13 cellular contexts compared by ENCODE assay signal in the genomic region with DNA sequence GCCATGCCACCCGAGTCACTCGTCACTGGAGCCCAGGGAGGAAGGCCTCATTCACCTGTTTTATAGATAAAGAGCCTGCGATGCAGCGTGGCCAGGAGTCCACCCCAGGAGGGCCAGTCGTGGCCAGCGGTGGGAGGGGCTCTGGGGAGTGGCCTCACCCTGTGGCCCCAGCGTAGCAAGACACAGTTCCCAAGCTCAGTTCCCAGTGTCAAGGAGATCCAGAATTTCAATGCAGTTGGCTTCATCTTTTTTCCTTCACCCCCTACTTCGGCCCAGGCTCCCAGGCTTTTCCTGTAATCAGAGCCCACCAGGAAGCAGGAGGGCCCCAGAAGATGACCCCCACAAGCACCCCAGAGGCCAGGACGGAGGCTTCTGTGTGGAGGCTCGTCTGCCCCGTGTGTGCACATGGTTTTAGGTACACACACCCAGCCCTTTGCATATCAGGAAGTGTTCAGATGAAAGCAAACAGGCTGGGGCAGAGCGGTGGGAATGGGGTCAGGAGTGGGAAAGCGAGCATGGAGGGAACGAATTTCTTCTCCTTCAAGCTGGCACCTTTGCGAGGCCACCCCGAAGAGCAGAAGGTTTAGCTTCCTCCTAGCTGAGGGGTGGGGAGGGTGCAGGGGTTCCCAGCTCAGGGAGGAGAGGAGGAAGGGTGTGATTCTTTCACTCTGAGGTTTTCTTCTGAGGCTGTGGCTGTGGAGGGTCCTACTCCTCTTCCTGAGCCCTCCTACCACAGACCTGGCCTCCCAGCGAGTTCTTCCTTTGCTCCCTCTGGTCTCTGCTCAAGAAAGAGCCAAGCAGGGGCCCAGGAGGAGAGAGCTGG.
DNase-seq lines count a peak whose midpoint lies in the region; ATAC-seq, FAIRE-seq and TF ChIP-seq lines count a peak whose summit lies in the region.
"Had no signal": no experiment of that assay in that cellular context is flagged by ENCODE, and none has a peak within 500 bp of the region (broad histone marks: within the 10 kb centered on the region; RNA-seq: fewer than 3 reads in every experiment).

No MANE protein-coding gene starts in this region.

- peak; percentile 39 for FAIRE-seq in keratinocyte (lab: Jason Lieb, UNC)
- FAIRE-seq: A204.1, GM18507 had no signal

- no peak overlapping the region for H3K4me2 ChIP-seq in keratinocyte (ENCODE audit: control insufficient read depth, extremely low read depth, insufficient read depth, low read depth, low read length)

- H3K9me1 ChIP-seq in keratinocyte (ENCODE audit: control insufficient read depth, extremely low read depth, insufficient read depth, low read length): peaks cover 2% of the 10 kb centered on the region

- H3K79me2 ChIP-seq in keratinocyte (ENCODE audit: control insufficient read depth, insufficient read depth, low read length): no peaks in the 10 kb centered on the region

- H3K4me1 Mint-ChIP-seq in activated CD4-positive, alpha-beta T cell treated with anti-CD3 and anti-CD28 coated beads for 36 hours: peaks cover 27% of the 10 kb centered on the region
- H3K4me1 Mint-ChIP-seq in T-helper 17 cell: peaks cover 36% of the 10 kb centered on the region

- H3K36me3 ChIP-seq in keratinocyte (ENCODE audit: control insufficient read depth in 2 of 2, extremely low read depth in 1 of 2, insufficient read depth in 2 of 2, low read length in 2 of 2): peaks cover 4 to 15% of the 10 kb centered on the region in 2 experiments
- H3K36me3 ChIP-seq in stomach: peaks cover 16 to 68% (median 64%) of the 10 kb centered on the region in 4 donors
- H3K36me3 ChIP-seq in esophagus muscularis mucosa: peaks cover 12 to 87% (median 74%) of the 10 kb centered on the region in 4 donors

- H3K9me3 ChIP-seq in T-helper 17 cell (ENCODE audit: control insufficient read depth, low read length, poor library complexity, severe bottlenecking) (no peaks in the 10 kb centered on the region), keratinocyte (ENCODE audit: control insufficient read depth, low read depth, low read length) (no peaks in the 10 kb centered on the region), stomach (no peaks in the 10 kb centered on the region), esophagus muscularis mucosa (no peaks in the 10 kb centered on the region)

- no peak overlapping the region for H3K4me3 Mint-ChIP-seq in activated CD4-positive, alpha-beta T cell treated with anti-CD3 and anti-CD28 coated beads for 36 hours
- H3K4me3 Mint-ChIP-seq in T-helper 17 cell: peak overlapping the region; percentile 78

- H3K4me1 ChIP-seq in keratinocyte (ENCODE audit: control insufficient read depth, extremely low read depth, insufficient read depth, low read length): peaks cover 24% of the 10 kb centered on the region
- H3K4me1 ChIP-seq in stomach: peaks cover 30 to 71% (median 54%) of the 10 kb centered on the region in 4 donors
- H3K4me1 ChIP-seq in esophagus muscularis mucosa: peaks cover 8 to 29% (median 14%) of the 10 kb centered on the region in 4 donors

- H3K27ac ChIP-seq in keratinocyte (ENCODE audit: control insufficient read depth, insufficient read depth, low read length): no peak overlapping the region
- peak overlapping the region; percentile 73 to 89 (median 78) for H3K27ac ChIP-seq in stomach
- peak overlapping the region in 1 of 4 donors; percentile 40 for H3K27ac ChIP-seq in esophagus muscularis mucosa (replicated peaks in 1 of 4)
- H3K27ac ChIP-seq: SK-N-MC had no signal

- CTCF ChIA-PET in activated CD4-positive, alpha-beta T cell treated with anti-CD3 and anti-CD28 coated beads for 36 hours (lab: Charles Lee): interaction anchor here (0.6 to 1.4 kb wide), 7 partner anchors 13 to 321 kb away, joined by 3 to 7 read pairs (median 3); no protein-coding TSS in a partner anchor

- POLR2A ChIA-PET in activated CD4-positive, alpha-beta T cell treated with anti-CD3 and anti-CD28 coated beads for 36 hours (lab: Charles Lee): interaction anchor here (0.6 to 0.7 kb wide), 2 partner anchors 9 to 10 kb away, joined by 3 read pairs; no protein-coding TSS in a partner anchor

- intact Hi-C loops in activated CD4-positive, alpha-beta T cell treated with anti-CD3 and anti-CD28 coated beads for 36 hours (cut with DNase I, micrococcal nuclease): no loop called here
- intact Hi-C loops in stomach (cut with DNase I; ENCODE audit: low total_unique reads): no loop called here
- intact Hi-C loops in esophagus muscularis mucosa (cut with DNase I): no loop called here

- TF ChIP-seq POLR2A in stomach (IDR thresholded peaks at IDR 0.05) (no peak), esophagus muscularis mucosa (IDR thresholded peaks at IDR 0.05; ENCODE audit: low read depth) (no peak)

- no peak overlapping the region for H3K9ac ChIP-seq in keratinocyte (ENCODE audit: control insufficient read depth, extremely low read depth, insufficient read depth, low read length)

- 25 to 52% (median 36%) methylated on average over 17 of the region's 17 CpGs for WGBS in stomach, 5 donors
- WGBS in esophagus muscularis mucosa: 72% methylated on average over 17 of the region's 17 CpGs

- no peak overlapping the region for H2AFZ ChIP-seq in keratinocyte (ENCODE audit: control insufficient read depth, low read length)

- H3K27me3 Mint-ChIP-seq in activated CD4-positive, alpha-beta T cell treated with anti-CD3 and anti-CD28 coated beads for 36 hours: no peaks in the 10 kb centered on the region
- no peaks in the 10 kb centered on the region for H3K27me3 Mint-ChIP-seq in T-helper 17 cell

- no peak for TF ChIP-seq CTCF in keratinocyte (optimal IDR thresholded peaks at IDR 0.05 in 1 of 3, IDR thresholded peaks at IDR 0.05 in 1 of 3, conservative IDR thresholded peaks at IDR 0.05 in 1 of 3; ENCODE audit: extremely low read depth in 1 of 3, insufficient read depth in 2 of 3, low read length in 3 of 3)
- no peak for TF ChIP-seq CTCF in stomach (IDR thresholded peaks at IDR 0.05)
- no peak for TF ChIP-seq CTCF in esophagus muscularis mucosa (IDR thresholded peaks at IDR 0.05)

- H3K36me3 Mint-ChIP-seq in activated CD4-positive, alpha-beta T cell treated with anti-CD3 and anti-CD28 coated beads for 36 hours (ENCODE audit: low read depth): peaks cover 25% of the 10 kb centered on the region
- no peaks in the 10 kb centered on the region for H3K36me3 Mint-ChIP-seq in T-helper 17 cell (ENCODE audit: low read depth)

- no peak for ATAC-seq in activated CD4-positive, alpha-beta T cell treated with anti-CD3 and anti-CD28 coated beads for 36 hours
- ATAC-seq in T-helper 17 cell: peak; percentile 35

- no peak for TF ChIP-seq EP300 in stomach (IDR thresholded peaks at IDR 0.05)
- TF ChIP-seq EP300 in esophagus muscularis mucosa (IDR thresholded peaks at IDR 0.05): no peak

- H3K9me3 Mint-ChIP-seq in activated CD4-positive, alpha-beta T cell treated with anti-CD3 and anti-CD28 coated beads for 36 hours (ENCODE audit: low read depth): no peaks in the 10 kb centered on the region

- no peak for DNase-seq in activated CD4-positive, alpha-beta T cell treated with anti-CD3 and anti-CD28 coated beads for 36 hours
- no peak for DNase-seq in activated CD4-positive, alpha-beta T cell treated with anti-CD3 and anti-CD28 coated beads for 1 hour
- DNase-seq in T-helper 17 cell (no peak), keratinocyte (ENCODE audit: low read depth, low spot score) (no peak), stomach (peak; percentile 67), esophagus muscularis mucosa (ENCODE audit: extremely low spot score) (no peak), middle frontal gyrus (ENCODE audit: extremely low spot score, low spot score) (no peak), DMS53 treated with DMSO at 0.1 percent for 48 hours (lab: John Stamatoyannopoulos, UW; ENCODE audit: unreplicated experiment) (no peak)
- DNase-seq: kidney glomerular epithelial cell, NCI-H1105 treated with DMSO at 0.1 percent for 48 hours had no signal

- H3K4me3 ChIP-seq in keratinocyte (ENCODE audit: control insufficient read depth in 2 of 3, extremely low read depth in 1 of 3, insufficient read depth in 2 of 3, low read depth in 1 of 3, low read length in 3 of 3) (no peak overlapping the region), stomach (no peak overlapping the region), esophagus muscularis mucosa (no peak overlapping the region)
- H3K4me3 ChIP-seq: SK-N-MC had no signal

- H3K27ac Mint-ChIP-seq in activated CD4-positive, alpha-beta T cell treated with anti-CD3 and anti-CD28 coated beads for 36 hours: peak overlapping the region; percentile 47
- H3K27ac Mint-ChIP-seq in T-helper 17 cell: peak overlapping the region; percentile 74

- dilution Hi-C loops in keratinocyte (cut with MboI; ENCODE audit: extremely low pct_ligation_motif_present, low sequenced_read_pairs): no loop called here

- no peaks in the 10 kb centered on the region for H3K27me3 ChIP-seq in keratinocyte (ENCODE audit: control insufficient read depth, extremely low read depth, insufficient read depth, low read length)
- no peaks in the 10 kb centered on the region for H3K27me3 ChIP-seq in stomach
- H3K27me3 ChIP-seq in esophagus muscularis mucosa: no peaks in the 10 kb centered on the region

- no peaks in the 10 kb centered on the region for H4K20me1 ChIP-seq in keratinocyte (ENCODE audit: control insufficient read depth, extremely low read depth, insufficient read depth, low read length)
